Comparison of ENCODE assay signal across 27 cellular contexts in the genomic region with DNA sequence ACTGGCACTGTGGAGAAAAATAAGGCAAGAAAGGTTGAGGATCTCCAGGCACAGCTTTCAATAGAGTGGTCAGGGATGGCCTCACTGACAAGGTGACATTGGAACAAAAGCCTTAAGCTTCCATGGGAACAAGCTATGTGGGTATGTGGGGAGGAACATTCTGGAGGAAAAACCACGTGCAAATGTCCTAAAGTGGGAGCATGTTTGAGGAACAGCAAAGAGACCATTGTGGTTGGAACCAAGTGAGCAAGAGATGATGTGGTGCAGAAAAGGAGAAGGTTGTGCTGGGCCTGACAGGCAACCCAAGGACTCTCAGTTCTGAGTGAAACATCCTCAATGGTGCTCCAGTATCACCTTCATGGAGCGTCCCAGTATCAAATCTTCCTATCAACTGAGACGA.
"Had no signal": no experiment of that assay in that cellular context is flagged by ENCODE, and none has a peak within 500 bp of the region (broad histone marks: within the 10 kb centered on the region; RNA-seq: fewer than 3 reads in every experiment).

No MANE protein-coding gene starts in this region.

- H3K4me3 ChIP-seq: adrenal gland, breast epithelium, Peyer's patch, SJCRH30 had no signal

- H3K4me1 ChIP-seq: breast epithelium had no signal

- H3K9ac ChIP-seq: SK-N-SH had no signal

- H3K27ac Mint-ChIP-seq: activated T-cell treated with anti-CD3 and anti-CD28 coated beads, Interleukin-2, amount 50 U/mL, for 72 hours had no signal

- H3K4me2 ChIP-seq: SK-N-SH had no signal

- H3K36me3 ChIP-seq: adrenal gland, breast epithelium, Peyer's patch, SJCRH30, WERI-Rb-1 had no signal

- H3K4me3 Mint-ChIP-seq: activated CD8-positive, alpha-beta T cell treated with anti-CD3 and anti-CD28 coated beads for 36 hours had no signal

- DNase-seq: activated CD4-positive, alpha-beta T cell treated with anti-CD3 and anti-CD28 coated beads for 4 hours; activated CD8-positive, alpha-beta memory T cell treated with anti-CD3 and anti-CD28 coated beads, Interleukin-2, amount 50 U/mL, for 4 hours; adrenal gland; anterior cingulate cortex; caudate nucleus; IMR-90; KBM-7; NCI-H1092 treated with DMSO at 0.1 percent for 48 hours; NCI-H1417 treated with DMSO at 0.1 percent for 48 hours; NCI-H1694; NCI-H2029; NCI-H2107; NCI-H2171 treated with DMSO at 0.1 percent for 48 hours; NCI-H345; NCI-H510A; NCI-H526 treated with DMSO at 0.1 percent for 48 hours; NK-92 treated with Interleukin-12 subunit alpha and Interleukin-12 subunit beta, amount 100 ng/mL, for 24 hours; Peyer's patch; Right ventricle myocardium superior; SJCRH30; SK-N-SH; T-helper 1 cell; WERI-Rb-1 had no signal

- H3K9me3 ChIP-seq: adrenal gland, breast epithelium, Peyer's patch, SJCRH30, SK-N-SH had no signal

- H3K27ac ChIP-seq: adrenal gland, breast epithelium, Peyer's patch, RWPE1, SJCRH30, WERI-Rb-1 had no signal

- H3K9me3 Mint-ChIP-seq: activated T-cell treated with anti-CD3 and anti-CD28 coated beads, Interleukin-2, amount 50 U/mL, for 72 hours had no signal

- H3K27me3 ChIP-seq: adrenal gland, breast epithelium, Peyer's patch, SJCRH30 had no signal
